ENCODE assay signal across 27 cellular contexts in the genomic region with DNA sequence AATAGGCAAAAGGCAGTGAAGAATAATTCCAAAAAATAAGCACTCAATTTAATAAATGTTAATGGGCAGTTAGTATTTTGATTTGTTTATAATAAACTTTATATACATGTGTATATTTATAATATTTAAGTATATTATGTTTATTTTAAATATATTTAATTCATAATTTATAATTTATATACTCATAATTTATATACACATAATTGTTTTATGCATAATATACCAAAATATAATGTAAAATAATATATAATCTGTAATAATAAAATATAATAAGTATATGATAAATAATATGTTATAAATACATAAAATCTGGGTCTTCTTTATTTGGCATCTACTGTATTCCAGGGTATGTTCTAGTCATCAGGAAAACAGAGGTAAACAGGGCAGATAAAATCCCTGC.
"Had no signal": no experiment of that assay in that cellular context is flagged by ENCODE, and none has a peak within 500 bp of the region (broad histone marks: within the 10 kb centered on the region; RNA-seq: fewer than 3 reads in every experiment).

No MANE protein-coding gene starts in this region.

- H3K27ac Mint-ChIP-seq: naive thymus-derived CD8-positive, alpha-beta T cell; nephron; progenitor cell of endocrine pancreas; stimulated activated naive B cell treated with anti-CD40 and anti-IgM and Interleukin-4, amounts not matched to agents 10 μg/mL and 1 μg/mL and 100 μg/mL, for 72 hours had no signal

- H3K4me1 Mint-ChIP-seq: naive thymus-derived CD8-positive, alpha-beta T cell; neural crest cell had no signal

- H3K27me3 ChIP-seq: left lung, right atrium auricular region, right lobe of liver, stomach, testis, thyroid gland, transverse colon, upper lobe of left lung, vagina had no signal

- H3K36me3 ChIP-seq: left lung, lower lobe of right lung, right atrium auricular region, right lobe of liver, stomach, thyroid gland, transverse colon, upper lobe of left lung, vagina had no signal

- H3K4me1 ChIP-seq: left lung, lower lobe of right lung, parathyroid adenoma, right atrium auricular region, stomach, testis, thyroid gland, transverse colon, upper lobe of left lung, vagina had no signal

- H3K9me3 Mint-ChIP-seq: naive thymus-derived CD8-positive, alpha-beta T cell; nephron; neural crest cell; stimulated activated naive B cell treated with anti-CD40 and anti-IgM and Interleukin-4, amounts not matched to agents 10 μg/mL and 1 μg/mL and 100 μg/mL, for 72 hours had no signal

- H3K27ac ChIP-seq: left lung, lower lobe of right lung, parathyroid adenoma, right atrium auricular region, right lobe of liver, stomach, testis, thyroid gland, transverse colon, upper lobe of left lung, vagina had no signal

- FAIRE-seq: keratinocyte had no signal

- H3K4me3 ChIP-seq: left lung, lower lobe of right lung, right atrium auricular region, right lobe of liver, stomach, testis, thyroid gland, transverse colon, upper lobe of left lung, vagina had no signal

- H3K36me3 Mint-ChIP-seq: naive thymus-derived CD8-positive, alpha-beta T cell; stimulated activated naive B cell treated with anti-CD40 and anti-IgM and Interleukin-4, amounts not matched to agents 10 μg/mL and 1 μg/mL and 100 μg/mL, for 72 hours had no signal

- DNase-seq: hippocampal formation; left colon; left lung; lower lobe of right lung; mammary epithelial cell; mesenchymal stem cell; naive thymus-derived CD8-positive, alpha-beta T cell; nucleus accumbens; right lobe of liver; stimulated activated CD4-positive, alpha-beta T cell treated with anti-CD3 and anti-CD28 coated beads, Interleukin-12 subunit alpha, Interleukin-12 subunit beta, amount 100 ng/mL, for 4 hours; stimulated activated CD4-positive, alpha-beta T cell treated with anti-CD3 and anti-CD28 coated beads, Interleukin-15, amount 100 ng/mL, for 24 hours; stimulated activated CD4-positive, alpha-beta T cell treated with anti-CD3 and anti-CD28 coated beads, Interleukin-2, amount 100 ng/mL, for 24 hours; stimulated activated CD4-positive, alpha-beta T cell treated with anti-CD3 and anti-CD28 coated beads, Interleukin-4, amount 100 ng/mL, for 1 hour; stimulated activated naive B cell treated with anti-CD40 and anti-IgM and Interleukin-4, amounts not matched to agents 10 μg/mL and 1 μg/mL and 100 μg/mL, for 72 hours; stimulated activated naive CD8-positive, alpha-beta T cell treated with anti-CD3 and anti-CD28 coated beads, Interleukin-15, Interleukin-2, amounts not matched to agents 100 U/mL and 50 U/mL, for 24 hours; stomach; testis; thyroid gland; transverse colon; upper lobe of left lung had no signal

- ATAC-seq: left colon; left lung; lower lobe of right lung; naive thymus-derived CD8-positive, alpha-beta T cell; right lobe of liver; stimulated activated naive B cell treated with anti-CD40 and anti-IgM and Interleukin-4, amounts not matched to agents 10 μg/mL and 1 μg/mL and 100 μg/mL, for 72 hours; stimulated activated naive CD8-positive, alpha-beta T cell treated with anti-CD3 and anti-CD28 coated beads, Interleukin-15, Interleukin-2, amounts not matched to agents 100 U/mL and 50 U/mL, for 24 hours had no signal

- H3K4me3 Mint-ChIP-seq: naive thymus-derived CD8-positive, alpha-beta T cell; nephron; neural crest cell; stimulated activated naive B cell treated with anti-CD40 and anti-IgM and Interleukin-4, amounts not matched to agents 10 μg/mL and 1 μg/mL and 100 μg/mL, for 72 hours had no signal

- H3K9me3 ChIP-seq: left lung, lower lobe of right lung, right atrium auricular region, right lobe of liver, stomach, testis, thyroid gland, transverse colon, upper lobe of left lung, vagina had no signal
